Comparison of ENCODE assay signal across 28 cellular contexts in genomic region chr18:5512191-5512590, GRCh38. TPM values are rescaled to one million over a fixed set of nuclear protein-coding genes. Genes with fewer than 3 reads are reported as not detected.
"Had no signal": no experiment of that assay in that cellular context is flagged by ENCODE, and none has a peak within 500 bp of the region (broad histone marks: within the 10 kb centered on the region; RNA-seq: fewer than 3 reads in every experiment).

No MANE protein-coding gene starts in this region.

- H3K9me3 Mint-ChIP-seq: activated B cell treated with CpG ODN at 0.5 μM for 24 hours; activated CD4-positive, alpha-beta T cell treated with anti-CD3 and anti-CD28 coated beads, Interleukin-2, amount 10 ng/mL, durations not matched to agents 24 days and 14 days; activated naive CD4-positive, alpha-beta T cell treated with anti-CD3 and anti-CD28 coated beads, Interleukin-2, amount 50 U/mL, for 72 hours; activated naive CD8-positive, alpha-beta T cell treated with anti-CD3 and anti-CD28 coated beads, Interleukin-2, amount 50 U/mL, for 24 hours; activated T-cell treated with anti-CD3 and anti-CD28 coated beads, Interleukin-2, amount 50 U/mL, for 24 hours; activated T-helper 1 cell treated with anti-CD3 and anti-CD28 coated beads, Interleukin-12 subunit alpha, Interleukin-12 subunit beta, Interleukin-2, Interleukin-4 antibody, amounts not matched to agents 30 ng/mL and 10 ng/mL and 1 ng/mL, durations not matched to agents 14 hours and 24 hours and 36 hours; T-helper 1 cell treated with Interleukin-12 subunit alpha and Interleukin-12 subunit beta and Interleukin-4 antibody, amounts not matched to agents 30 μg/mL and 1 μg/mL, for 36 hours had no signal

- H3K36me3 ChIP-seq: ascending aorta, cardiac muscle cell, Peyer's patch, SJCRH30 had no signal

- H3K4me1 ChIP-seq: ascending aorta, body of pancreas had no signal

- H3K27ac ChIP-seq: ascending aorta, body of pancreas, cardiac muscle cell, Peyer's patch, RWPE1, SJCRH30 had no signal

- H3K4me1 Mint-ChIP-seq: activated CD4-positive, alpha-beta T cell treated with anti-CD3 and anti-CD28 coated beads, Interleukin-2, amount 10 ng/mL, durations not matched to agents 24 days and 14 days; activated CD8-positive, alpha-beta memory T cell treated with anti-CD3 and anti-CD28 coated beads, Interleukin-2, amount 10 ng/mL, durations not matched to agents 7 days and 5 days had no signal

- H3K4me3 ChIP-seq: ascending aorta, body of pancreas, cardiac muscle cell, Peyer's patch, SJCRH30 had no signal

- H3K4me3 Mint-ChIP-seq: activated B cell treated with CpG ODN at 0.5 μM for 24 hours; activated CD4-positive, alpha-beta T cell treated with anti-CD3 and anti-CD28 coated beads, Interleukin-2, amount 10 ng/mL, durations not matched to agents 24 days and 14 days; activated CD8-positive, alpha-beta memory T cell treated with anti-CD3 and anti-CD28 coated beads, Interleukin-2, amount 10 ng/mL, durations not matched to agents 7 days and 5 days; activated naive CD8-positive, alpha-beta T cell treated with anti-CD3 and anti-CD28 coated beads, Interleukin-2, amount 50 U/mL, for 24 hours; activated T-cell treated with anti-CD3 and anti-CD28 coated beads, Interleukin-2, amount 50 U/mL, for 24 hours; activated T-helper 1 cell treated with anti-CD3 and anti-CD28 coated beads, Interleukin-12 subunit alpha, Interleukin-12 subunit beta, Interleukin-2, Interleukin-4 antibody, amounts not matched to agents 30 ng/mL and 10 ng/mL and 1 ng/mL, durations not matched to agents 14 hours and 24 hours and 36 hours; T-helper 1 cell treated with Interleukin-12 subunit alpha and Interleukin-12 subunit beta and Interleukin-4 antibody, amounts not matched to agents 30 μg/mL and 1 μg/mL, for 36 hours had no signal

- DNase-seq: activated B cell treated with CpG ODN at 0.5 μM for 24 hours; activated CD4-positive, alpha-beta T cell treated with anti-CD3 and anti-CD28 coated beads for 1 hour; activated CD4-positive, alpha-beta T cell treated with anti-CD3 and anti-CD28 coated beads, Interleukin-2, amount 10 ng/mL, durations not matched to agents 24 days and 14 days; activated CD4-positive, alpha-beta T cell treated with anti-CD3 and anti-CD28 coated beads, Interleukin-2, amount 50 U/mL, for 48 hours; activated CD8-positive, alpha-beta memory T cell treated with anti-CD3 and anti-CD28 coated beads, Interleukin-2, amount 10 ng/mL, durations not matched to agents 7 days and 5 days; activated effector memory CD4-positive, alpha-beta T cell treated with Interleukin-2 at 50 U/mL for 16 hours; activated naive CD4-positive, alpha-beta T cell treated with Interleukin-2 at 50 U/mL for 16 hours; activated naive CD8-positive, alpha-beta T cell treated with anti-CD3 and anti-CD28 coated beads, Interleukin-2, amount 50 U/mL, for 24 hours; activated T-cell treated with anti-CD3 and anti-CD28 coated beads, Interleukin-2, amount 50 U/mL, for 24 hours; amniotic stem cell; body of pancreas; KG1; NCI-H1048; NCI-H1930; NCI-H226; NCI-H510A; NCI-H526 treated with DMSO at 0.1 percent for 48 hours; Peyer's patch; Right ventricle myocardium superior; SJCRH30; T1000 had no signal

- H3K27ac Mint-ChIP-seq: activated B cell treated with CpG ODN at 0.5 μM for 24 hours; activated CD4-positive, alpha-beta T cell treated with anti-CD3 and anti-CD28 coated beads, Interleukin-2, amount 10 ng/mL, durations not matched to agents 24 days and 14 days; activated CD8-positive, alpha-beta memory T cell treated with anti-CD3 and anti-CD28 coated beads, Interleukin-2, amount 10 ng/mL, durations not matched to agents 7 days and 5 days; activated naive CD4-positive, alpha-beta T cell treated with anti-CD3 and anti-CD28 coated beads, Interleukin-2, amount 50 U/mL, for 72 hours; activated naive CD8-positive, alpha-beta T cell treated with anti-CD3 and anti-CD28 coated beads, Interleukin-2, amount 50 U/mL, for 24 hours; activated T-cell treated with anti-CD3 and anti-CD28 coated beads, Interleukin-2, amount 50 U/mL, for 24 hours; activated T-helper 1 cell treated with anti-CD3 and anti-CD28 coated beads, Interleukin-12 subunit alpha, Interleukin-12 subunit beta, Interleukin-2, Interleukin-4 antibody, amounts not matched to agents 30 ng/mL and 10 ng/mL and 1 ng/mL, durations not matched to agents 14 hours and 24 hours and 36 hours; T-helper 1 cell treated with Interleukin-12 subunit alpha and Interleukin-12 subunit beta and Interleukin-4 antibody, amounts not matched to agents 30 μg/mL and 1 μg/mL, for 36 hours had no signal

- H3K27me3 ChIP-seq: ascending aorta, body of pancreas, cardiac muscle cell, Peyer's patch, SJCRH30 had no signal

- H3K36me3 Mint-ChIP-seq: activated CD8-positive, alpha-beta memory T cell treated with anti-CD3 and anti-CD28 coated beads, Interleukin-2, amount 10 ng/mL, durations not matched to agents 7 days and 5 days; activated naive CD4-positive, alpha-beta T cell treated with anti-CD3 and anti-CD28 coated beads, Interleukin-2, amount 50 U/mL, for 72 hours had no signal

- H3K27me3 Mint-ChIP-seq: activated B cell treated with CpG ODN at 0.5 μM for 24 hours; activated CD4-positive, alpha-beta T cell treated with anti-CD3 and anti-CD28 coated beads, Interleukin-2, amount 10 ng/mL, durations not matched to agents 24 days and 14 days; activated CD8-positive, alpha-beta memory T cell treated with anti-CD3 and anti-CD28 coated beads, Interleukin-2, amount 10 ng/mL, durations not matched to agents 7 days and 5 days had no signal

- ATAC-seq: activated CD8-positive, alpha-beta memory T cell treated with anti-CD3 and anti-CD28 coated beads, Interleukin-2, amount 10 ng/mL, durations not matched to agents 7 days and 5 days; activated naive CD4-positive, alpha-beta T cell treated with anti-CD3 and anti-CD28 coated beads, Interleukin-2, amount 50 U/mL, for 72 hours; activated naive CD8-positive, alpha-beta T cell treated with anti-CD3 and anti-CD28 coated beads, Interleukin-2, amount 50 U/mL, for 24 hours; body of pancreas; SK-N-SH treated with all-trans-retinoic acid at 6 μM for 48 hours had no signal

RNA-seq across cellular contexts. Expression of gene EPB41L3, which starts 31.6 kb away (rescaled TPM):
- total RNA-seq: SJCRH30 had no signal
